In the genomic region with DNA sequence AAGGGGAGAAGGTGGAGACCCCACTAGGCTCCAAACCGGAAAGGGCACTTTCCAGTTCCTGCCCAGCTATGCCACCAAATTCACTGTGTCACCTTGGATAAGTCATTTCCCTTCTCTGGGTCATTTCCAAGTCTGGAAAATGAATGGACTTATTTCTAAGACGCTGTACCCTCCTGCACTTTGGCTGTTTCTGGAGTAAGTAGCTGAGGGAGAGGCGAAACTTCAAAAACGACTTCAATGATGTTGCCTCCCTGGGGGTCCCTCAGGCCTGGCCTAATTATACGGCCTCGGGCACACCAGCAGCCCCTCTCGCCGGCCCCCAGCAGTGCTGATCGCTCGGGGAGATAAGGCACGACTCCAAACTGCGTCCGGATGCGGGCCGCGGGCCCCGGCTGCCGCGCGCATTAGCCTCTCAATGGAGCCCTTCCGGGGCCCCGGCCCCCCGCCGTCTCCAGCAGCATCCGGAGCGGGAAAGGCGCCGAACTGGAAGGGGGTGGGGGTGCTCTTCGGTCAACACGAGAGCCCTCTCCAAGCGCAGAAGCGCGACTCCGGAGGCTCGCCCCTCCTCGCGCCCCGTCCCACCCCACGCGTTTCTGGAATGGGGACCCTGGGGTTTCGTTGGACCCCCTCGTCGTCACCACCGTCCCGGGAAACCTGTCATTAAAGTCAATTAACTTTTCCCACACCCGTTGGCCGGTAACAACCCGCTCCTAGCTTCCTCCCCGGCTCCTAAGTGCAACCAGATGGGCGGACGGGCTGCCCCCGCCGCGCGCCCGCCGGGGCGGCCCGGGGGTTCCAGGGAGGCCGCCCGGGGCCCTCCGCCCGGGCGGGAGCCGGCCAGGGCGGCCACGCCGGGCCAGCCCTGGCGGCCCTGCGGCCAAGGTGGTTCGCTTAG, we compare ENCODE assay signal across 1 cellular context.
A peak's percentile ranks its signal among the peaks of the same experiment; 100 is the strongest.
TF ChIP-seq lines count a peak whose summit lies in the region.

No MANE protein-coding gene starts in this region.

TF ChIP-seq in HepG2, 621 proteins besides CTCF, POLR2A, EP300 and RAD21 (continued from another document):
- TF ChIP-seq, protein P1, sequence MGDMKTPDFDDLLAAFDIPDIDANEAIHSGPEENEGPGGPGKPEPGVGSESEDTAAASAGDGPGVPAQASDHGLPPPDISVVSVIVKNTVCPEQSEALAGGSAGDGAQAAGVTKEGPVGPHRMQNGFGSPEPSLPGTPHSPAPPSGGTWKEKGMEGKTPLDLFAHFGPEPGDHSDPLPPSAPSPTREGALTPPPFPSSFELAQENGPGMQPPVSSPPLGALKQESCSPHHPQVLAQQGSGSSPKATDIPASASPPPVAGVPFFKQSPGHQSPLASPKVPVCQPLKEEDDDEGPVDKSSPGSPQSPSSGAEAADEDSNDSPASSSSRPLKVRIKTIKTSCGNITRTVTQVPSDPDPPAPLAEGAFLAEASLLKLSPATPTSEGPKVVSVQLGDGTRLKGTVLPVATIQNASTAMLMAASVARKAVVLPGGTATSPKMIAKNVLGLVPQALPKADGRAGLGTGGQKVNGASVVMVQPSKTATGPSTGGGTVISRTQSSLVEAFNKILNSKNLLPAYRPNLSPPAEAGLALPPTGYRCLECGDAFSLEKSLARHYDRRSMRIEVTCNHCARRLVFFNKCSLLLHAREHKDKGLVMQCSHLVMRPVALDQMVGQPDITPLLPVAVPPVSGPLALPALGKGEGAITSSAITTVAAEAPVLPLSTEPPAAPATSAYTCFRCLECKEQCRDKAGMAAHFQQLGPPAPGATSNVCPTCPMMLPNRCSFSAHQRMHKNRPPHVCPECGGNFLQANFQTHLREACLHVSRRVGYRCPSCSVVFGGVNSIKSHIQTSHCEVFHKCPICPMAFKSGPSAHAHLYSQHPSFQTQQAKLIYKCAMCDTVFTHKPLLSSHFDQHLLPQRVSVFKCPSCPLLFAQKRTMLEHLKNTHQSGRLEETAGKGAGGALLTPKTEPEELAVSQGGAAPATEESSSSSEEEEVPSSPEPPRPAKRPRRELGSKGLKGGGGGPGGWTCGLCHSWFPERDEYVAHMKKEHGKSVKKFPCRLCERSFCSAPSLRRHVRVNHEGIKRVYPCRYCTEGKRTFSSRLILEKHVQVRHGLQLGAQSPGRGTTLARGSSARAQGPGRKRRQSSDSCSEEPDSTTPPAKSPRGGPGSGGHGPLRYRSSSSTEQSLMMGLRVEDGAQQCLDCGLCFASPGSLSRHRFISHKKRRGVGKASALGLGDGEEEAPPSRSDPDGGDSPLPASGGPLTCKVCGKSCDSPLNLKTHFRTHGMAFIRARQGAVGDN (CRISPR knock-in tag; IDR thresholded peaks at IDR 0.05): peak; percentile 74
- TF ChIP-seq ZFP90 (CRISPR knock-in tag; IDR thresholded peaks at IDR 0.05; ENCODE audit: borderline replicate concordance) (peak; percentile 42), MTA1 (CRISPR knock-in tag; IDR thresholded peaks at IDR 0.05; ENCODE audit: borderline replicate concordance) (no peak), NRL (CRISPR knock-in tag; IDR thresholded peaks at IDR 0.05; ENCODE audit: borderline replicate concordance) (0 out of 2 replicates have a peak, but pooled peaks have one; percentile 44), GATAD1 (CRISPR knock-in tag; IDR thresholded peaks at IDR 0.05) (no peak), ZBTB38 (CRISPR knock-in tag; IDR thresholded peaks at IDR 0.05) (0 out of 2 replicates have a peak, but pooled peaks have one; percentile 44), ZEB1 (IDR thresholded peaks at IDR 0.05; ENCODE audit: insufficient replicate concordance, low read depth) (no peak), AGO1 (IDR thresholded peaks at IDR 0.05; ENCODE audit: low read depth, low read length, poor library complexity, severe bottlenecking) (peak; percentile 66), ZZZ3 (CRISPR knock-in tag; IDR thresholded peaks at IDR 0.05; ENCODE audit: borderline replicate concordance) (no peak), SIN3B (IDR thresholded peaks at IDR 0.05; ENCODE audit: low read length) (no peak), NR2F2 (IDR thresholded peaks at IDR 0.05; ENCODE audit: borderline replicate concordance, low read depth) (no peak), NFE2 (CRISPR knock-in tag; IDR thresholded peaks at IDR 0.05) (no peak), MAF1 (CRISPR knock-in tag; IDR thresholded peaks at IDR 0.05; ENCODE audit: borderline replicate concordance) (peak; percentile 77; the same call in 1 of the 2 replicates), GATA4 (IDR thresholded peaks at IDR 0.05; ENCODE audit: borderline replicate concordance, low read depth) (peak; percentile 40; the same call in 1 of the 2 replicates), HDAC1 (CRISPR knock-in tag; IDR thresholded peaks at IDR 0.05) (peak; percentile 38), ZNF850 (CRISPR knock-in tag; conservative IDR thresholded peaks at IDR 0.05) (0 out of 2 replicates have a peak, but pooled peaks have one; percentile 48), ZFP1 (CRISPR knock-in tag; IDR thresholded peaks at IDR 0.05) (no peak)
- TF ChIP-seq, protein P2, sequence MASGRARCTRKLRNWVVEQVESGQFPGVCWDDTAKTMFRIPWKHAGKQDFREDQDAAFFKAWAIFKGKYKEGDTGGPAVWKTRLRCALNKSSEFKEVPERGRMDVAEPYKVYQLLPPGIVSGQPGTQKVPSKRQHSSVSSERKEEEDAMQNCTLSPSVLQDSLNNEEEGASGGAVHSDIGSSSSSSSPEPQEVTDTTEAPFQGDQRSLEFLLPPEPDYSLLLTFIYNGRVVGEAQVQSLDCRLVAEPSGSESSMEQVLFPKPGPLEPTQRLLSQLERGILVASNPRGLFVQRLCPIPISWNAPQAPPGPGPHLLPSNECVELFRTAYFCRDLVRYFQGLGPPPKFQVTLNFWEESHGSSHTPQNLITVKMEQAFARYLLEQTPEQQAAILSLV (CRISPR knock-in tag; IDR thresholded peaks at IDR 0.05; ENCODE audit: borderline replicate concordance): 0 out of 2 replicates have a peak, but pooled peaks have one; percentile 51
- TF ChIP-seq, protein P3, sequence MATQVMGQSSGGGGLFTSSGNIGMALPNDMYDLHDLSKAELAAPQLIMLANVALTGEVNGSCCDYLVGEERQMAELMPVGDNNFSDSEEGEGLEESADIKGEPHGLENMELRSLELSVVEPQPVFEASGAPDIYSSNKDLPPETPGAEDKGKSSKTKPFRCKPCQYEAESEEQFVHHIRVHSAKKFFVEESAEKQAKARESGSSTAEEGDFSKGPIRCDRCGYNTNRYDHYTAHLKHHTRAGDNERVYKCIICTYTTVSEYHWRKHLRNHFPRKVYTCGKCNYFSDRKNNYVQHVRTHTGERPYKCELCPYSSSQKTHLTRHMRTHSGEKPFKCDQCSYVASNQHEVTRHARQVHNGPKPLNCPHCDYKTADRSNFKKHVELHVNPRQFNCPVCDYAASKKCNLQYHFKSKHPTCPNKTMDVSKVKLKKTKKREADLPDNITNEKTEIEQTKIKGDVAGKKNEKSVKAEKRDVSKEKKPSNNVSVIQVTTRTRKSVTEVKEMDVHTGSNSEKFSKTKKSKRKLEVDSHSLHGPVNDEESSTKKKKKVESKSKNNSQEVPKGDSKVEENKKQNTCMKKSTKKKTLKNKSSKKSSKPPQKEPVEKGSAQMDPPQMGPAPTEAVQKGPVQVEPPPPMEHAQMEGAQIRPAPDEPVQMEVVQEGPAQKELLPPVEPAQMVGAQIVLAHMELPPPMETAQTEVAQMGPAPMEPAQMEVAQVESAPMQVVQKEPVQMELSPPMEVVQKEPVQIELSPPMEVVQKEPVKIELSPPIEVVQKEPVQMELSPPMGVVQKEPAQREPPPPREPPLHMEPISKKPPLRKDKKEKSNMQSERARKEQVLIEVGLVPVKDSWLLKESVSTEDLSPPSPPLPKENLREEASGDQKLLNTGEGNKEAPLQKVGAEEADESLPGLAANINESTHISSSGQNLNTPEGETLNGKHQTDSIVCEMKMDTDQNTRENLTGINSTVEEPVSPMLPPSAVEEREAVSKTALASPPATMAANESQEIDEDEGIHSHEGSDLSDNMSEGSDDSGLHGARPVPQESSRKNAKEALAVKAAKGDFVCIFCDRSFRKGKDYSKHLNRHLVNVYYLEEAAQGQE (IDR thresholded peaks at IDR 0.05; ENCODE audit: borderline replicate concordance in 1 of 2, low read depth in 1 of 2, low read length in 2 of 2): no peak
- TF ChIP-seq, protein P4, sequence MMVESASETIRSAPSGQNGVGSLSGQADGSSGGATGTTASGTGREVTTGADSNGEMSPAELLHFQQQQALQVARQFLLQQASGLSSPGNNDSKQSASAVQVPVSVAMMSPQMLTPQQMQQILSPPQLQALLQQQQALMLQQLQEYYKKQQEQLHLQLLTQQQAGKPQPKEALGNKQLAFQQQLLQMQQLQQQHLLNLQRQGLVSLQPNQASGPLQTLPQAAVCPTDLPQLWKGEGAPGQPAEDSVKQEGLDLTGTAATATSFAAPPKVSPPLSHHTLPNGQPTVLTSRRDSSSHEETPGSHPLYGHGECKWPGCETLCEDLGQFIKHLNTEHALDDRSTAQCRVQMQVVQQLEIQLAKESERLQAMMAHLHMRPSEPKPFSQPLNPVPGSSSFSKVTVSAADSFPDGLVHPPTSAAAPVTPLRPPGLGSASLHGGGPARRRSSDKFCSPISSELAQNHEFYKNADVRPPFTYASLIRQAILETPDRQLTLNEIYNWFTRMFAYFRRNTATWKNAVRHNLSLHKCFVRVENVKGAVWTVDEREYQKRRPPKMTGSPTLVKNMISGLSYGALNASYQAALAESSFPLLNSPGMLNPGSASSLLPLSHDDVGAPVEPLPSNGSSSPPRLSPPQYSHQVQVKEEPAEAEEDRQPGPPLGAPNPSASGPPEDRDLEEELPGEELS (CRISPR knock-in tag; IDR thresholded peaks at IDR 0.05): peak; percentile 61; the same call in 1 of the 2 replicates
